In the genomic region with DNA sequence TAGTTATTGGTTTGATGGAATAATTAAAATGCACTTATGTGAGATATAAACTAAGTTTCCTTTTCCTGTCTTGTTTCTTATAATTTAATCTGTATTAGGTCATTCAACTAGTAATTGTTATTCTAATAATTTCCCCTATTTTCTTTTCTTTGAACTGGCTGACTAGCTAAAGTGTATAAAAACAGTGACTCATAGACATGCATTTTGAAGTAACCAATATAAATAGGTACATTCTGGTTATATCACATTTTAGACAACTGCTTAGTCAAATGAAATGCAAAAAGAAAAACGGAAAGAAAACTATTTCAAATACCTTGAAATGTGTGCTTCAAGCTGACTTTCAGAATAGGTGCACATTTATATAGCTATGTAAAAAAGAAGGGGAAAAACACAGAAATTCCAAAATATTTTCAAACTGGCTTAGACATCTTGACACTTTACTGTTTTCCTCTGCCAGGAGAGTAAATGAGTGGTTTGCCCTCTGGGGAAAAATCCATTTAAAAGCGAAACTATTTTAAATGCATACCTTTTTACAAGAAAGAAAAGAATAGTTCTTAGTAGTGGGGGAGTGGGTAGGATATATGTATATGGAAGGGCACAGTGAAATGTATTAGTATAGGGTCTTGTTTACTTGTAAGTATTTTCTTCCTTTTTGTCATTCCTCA, we compare ENCODE assay signal across 11 cellular contexts. TPM values are rescaled to one million over a fixed set of nuclear protein-coding genes. Genes with fewer than 3 reads are reported as not detected.
DNase-seq lines count a peak whose midpoint lies in the region; ATAC-seq and TF ChIP-seq lines count a peak whose summit lies in the region.
"Had no signal": no experiment of that assay in that cellular context is flagged by ENCODE, and none has a peak within 500 bp of the region (broad histone marks: within the 10 kb centered on the region; RNA-seq: fewer than 3 reads in every experiment).

No MANE protein-coding gene starts in this region.

- POLR2A ChIA-PET in HEK293 (lab: Yijun Ruan, JAX): no interaction called here

- H3K4me1 ChIP-seq in CD4-positive, CD25-positive, alpha-beta regulatory T cell (ENCODE audit: control insufficient read depth, insufficient read depth, low read length, poor library complexity, severe bottlenecking): no peaks in the 10 kb centered on the region
- peaks cover 8% of the 10 kb centered on the region for H3K4me1 ChIP-seq in HEK293 (ENCODE audit: control insufficient read depth, insufficient read depth, low read length)
- H3K4me1 ChIP-seq: heart right ventricle had no signal

- peaks cover 0 to 3% (median 0%) of the 10 kb centered on the region in 7 donors for H3K9me3 Mint-ChIP-seq in CD4-positive, CD25-positive, alpha-beta regulatory T cell
- no peaks in the 10 kb centered on the region for H3K9me3 Mint-ChIP-seq in activated T-helper 1 cell treated with anti-CD3 and anti-CD28 coated beads, Interleukin-12 subunit alpha, Interleukin-12 subunit beta, Interleukin-2, Interleukin-4 antibody, amounts not matched to agents 30 ng/mL and 10 ng/mL and 1 ng/mL, durations not matched to agents 14 hours and 24 hours and 36 hours
- H3K9me3 Mint-ChIP-seq: endodermal cell had no signal

- no peaks in the 10 kb centered on the region for H3K36me3 ChIP-seq in CD4-positive, CD25-positive, alpha-beta regulatory T cell (ENCODE audit: control insufficient read depth, insufficient read depth, low read length)
- H3K36me3 ChIP-seq in HEK293 (ENCODE audit: control insufficient read depth in 2 of 2, insufficient read depth in 1 of 2, low read length in 2 of 2): no peaks in the 10 kb centered on the region
- H3K36me3 ChIP-seq: heart right ventricle had no signal

- no peak for TF ChIP-seq CTCF in HEK293 (tag by site-specific recombination; IDR thresholded peaks at IDR 0.05)

- ATAC-seq in CD4-positive, CD25-positive, alpha-beta regulatory T cell (ENCODE audit: low read depth in 2 of 2): no peak
- ATAC-seq in HG03108 (IDR thresholded peaks at IDR 0.05; ENCODE audit: unreplicated experiment) (no peak), HG02588 (IDR thresholded peaks at IDR 0.05; ENCODE audit: unreplicated experiment) (no peak)
- ATAC-seq: heart right ventricle had no signal

- no peaks in the 10 kb centered on the region for H3K27me3 ChIP-seq in CD4-positive, CD25-positive, alpha-beta regulatory T cell (ENCODE audit: control insufficient read depth, insufficient read depth, low read length)
- H3K27me3 ChIP-seq: heart right ventricle had no signal

- H3K27ac Mint-ChIP-seq in CD4-positive, CD25-positive, alpha-beta regulatory T cell: peak overlapping the region in 2 of 3 donors; percentile 8 to 9
- H3K27ac Mint-ChIP-seq in activated T-helper 1 cell treated with anti-CD3 and anti-CD28 coated beads, Interleukin-12 subunit alpha, Interleukin-12 subunit beta, Interleukin-2, Interleukin-4 antibody, amounts not matched to agents 30 ng/mL and 10 ng/mL and 1 ng/mL, durations not matched to agents 14 hours and 24 hours and 36 hours: peak overlapping the region; percentile 14
- H3K27ac Mint-ChIP-seq: endodermal cell had no signal

- no peak overlapping the region for H3K27ac ChIP-seq in CD4-positive, CD25-positive, alpha-beta regulatory T cell (ENCODE audit: insufficient read depth, low read length, poor library complexity, severe bottlenecking)
- no peak overlapping the region for H3K27ac ChIP-seq in HEK293 (ENCODE audit: extremely low read depth, low read depth, low read length)
- H3K27ac ChIP-seq: heart right ventricle had no signal

- CTCF ChIA-PET in HEK293 (lab: Yijun Ruan, JAX): interaction anchor here (0.9 to 1.2 kb wide), 3 partner anchors 28 to 34 kb away, joined by 4 read pairs; a partner anchor contains a TSS

- peaks cover 0 to 14% (median 2%) of the 10 kb centered on the region in 4 donors for H3K4me1 Mint-ChIP-seq in CD4-positive, CD25-positive, alpha-beta regulatory T cell
- H3K4me1 Mint-ChIP-seq in activated T-helper 1 cell treated with anti-CD3 and anti-CD28 coated beads, Interleukin-12 subunit alpha, Interleukin-12 subunit beta, Interleukin-2, Interleukin-4 antibody, amounts not matched to agents 30 ng/mL and 10 ng/mL and 1 ng/mL, durations not matched to agents 14 hours and 24 hours and 36 hours (ENCODE audit: low read depth): peaks cover 36% of the 10 kb centered on the region
- H3K4me1 Mint-ChIP-seq: endodermal cell had no signal

- H3K27me3 Mint-ChIP-seq in CD4-positive, CD25-positive, alpha-beta regulatory T cell: no peaks in the 10 kb centered on the region
- no peaks in the 10 kb centered on the region for H3K27me3 Mint-ChIP-seq in activated T-helper 1 cell treated with anti-CD3 and anti-CD28 coated beads, Interleukin-12 subunit alpha, Interleukin-12 subunit beta, Interleukin-2, Interleukin-4 antibody, amounts not matched to agents 30 ng/mL and 10 ng/mL and 1 ng/mL, durations not matched to agents 14 hours and 24 hours and 36 hours (ENCODE audit: insufficient read depth)

- DNase-seq in CD4-positive, CD25-positive, alpha-beta regulatory T cell: no peak
- DNase-seq in activated T-helper 1 cell treated with anti-CD3 and anti-CD28 coated beads, Interleukin-12 subunit alpha, Interleukin-12 subunit beta, Interleukin-2, Interleukin-4 antibody, amounts not matched to agents 30 ng/mL and 10 ng/mL and 1 ng/mL, durations not matched to agents 14 hours and 24 hours and 36 hours (ENCODE audit: low spot score): no peak
- peak; percentile 15 for DNase-seq in iris pigment epithelial cell (ENCODE audit: low read depth)
- no peak for DNase-seq in ecto neural progenitor cell (ENCODE audit: low spot score)
- no peak for DNase-seq in stimulated activated CD4-positive, alpha-beta T cell treated with anti-CD3 and anti-CD28 coated beads, Interleukin-4, amount 100 ng/mL, for 1 hour
- DNase-seq: endodermal cell, heart right ventricle, nucleus accumbens had no signal

- H3K9me3 ChIP-seq in CD4-positive, CD25-positive, alpha-beta regulatory T cell (ENCODE audit: control insufficient read depth in 2 of 2, low read length in 2 of 2): no peaks in the 10 kb centered on the region
- H3K9me3 ChIP-seq in HEK293 (ENCODE audit: control insufficient read depth, insufficient read depth, low read depth, low read length): no peaks in the 10 kb centered on the region
- H3K9me3 ChIP-seq: heart right ventricle had no signal

- no peak overlapping the region for H3K4me3 ChIP-seq in CD4-positive, CD25-positive, alpha-beta regulatory T cell (ENCODE audit: low read depth, low read length)
- no peak overlapping the region for H3K4me3 ChIP-seq in HEK293 (ENCODE audit: low read depth, low read length)
- H3K4me3 ChIP-seq: heart right ventricle had no signal

- no peaks in the 10 kb centered on the region for H3K36me3 Mint-ChIP-seq in CD4-positive, CD25-positive, alpha-beta regulatory T cell
- peaks cover 4% of the 10 kb centered on the region for H3K36me3 Mint-ChIP-seq in activated T-helper 1 cell treated with anti-CD3 and anti-CD28 coated beads, Interleukin-12 subunit alpha, Interleukin-12 subunit beta, Interleukin-2, Interleukin-4 antibody, amounts not matched to agents 30 ng/mL and 10 ng/mL and 1 ng/mL, durations not matched to agents 14 hours and 24 hours and 36 hours (ENCODE audit: low read depth)

- intact Hi-C loops in activated T-helper 1 cell treated with anti-CD3 and anti-CD28 coated beads, Interleukin-12 subunit alpha, Interleukin-12 subunit beta, Interleukin-2, Interleukin-4 antibody, amounts not matched to agents 30 ng/mL and 10 ng/mL and 1 ng/mL, durations not matched to agents 14 hours and 24 hours and 36 hours (cut with micrococcal nuclease): no loop called here

- no peak overlapping the region for H3K4me3 Mint-ChIP-seq in CD4-positive, CD25-positive, alpha-beta regulatory T cell
- H3K4me3 Mint-ChIP-seq in activated T-helper 1 cell treated with anti-CD3 and anti-CD28 coated beads, Interleukin-12 subunit alpha, Interleukin-12 subunit beta, Interleukin-2, Interleukin-4 antibody, amounts not matched to agents 30 ng/mL and 10 ng/mL and 1 ng/mL, durations not matched to agents 14 hours and 24 hours and 36 hours: peak overlapping the region; percentile 24
- H3K4me3 Mint-ChIP-seq: endodermal cell had no signal

TF ChIP-seq in HEK293, 187 proteins besides CTCF, POLR2A, EP300 and RAD21 (continues in another document):
- TF ChIP-seq SCRT1 (tag by site-specific recombination; IDR thresholded peaks at IDR 0.05; ENCODE audit: borderline replicate concordance) (no peak), ZNF112 (tag by site-specific recombination; IDR thresholded peaks at IDR 0.05) (no peak), ZNF623 (tag by site-specific recombination; IDR thresholded peaks at IDR 0.05) (no peak), ZNF202 (tag by site-specific recombination; IDR thresholded peaks at IDR 0.05; ENCODE audit: borderline replicate concordance) (no peak)
- TF ChIP-seq, protein P1, sequence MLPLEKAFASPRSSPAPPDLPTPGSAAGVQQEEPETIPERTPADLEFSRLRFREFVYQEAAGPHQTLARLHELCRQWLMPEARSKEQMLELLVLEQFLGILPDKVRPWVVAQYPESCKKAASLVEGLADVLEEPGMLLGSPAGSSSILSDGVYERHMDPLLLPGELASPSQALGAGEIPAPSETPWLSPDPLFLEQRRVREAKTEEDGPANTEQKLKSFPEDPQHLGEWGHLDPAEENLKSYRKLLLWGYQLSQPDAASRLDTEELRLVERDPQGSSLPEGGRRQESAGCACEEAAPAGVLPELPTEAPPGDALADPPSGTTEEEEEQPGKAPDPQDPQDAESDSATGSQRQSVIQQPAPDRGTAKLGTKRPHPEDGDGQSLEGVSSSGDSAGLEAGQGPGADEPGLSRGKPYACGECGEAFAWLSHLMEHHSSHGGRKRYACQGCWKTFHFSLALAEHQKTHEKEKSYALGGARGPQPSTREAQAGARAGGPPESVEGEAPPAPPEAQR (tag by site-specific recombination; IDR thresholded peaks at IDR 0.05): no peak
- TF ChIP-seq, protein P2, sequence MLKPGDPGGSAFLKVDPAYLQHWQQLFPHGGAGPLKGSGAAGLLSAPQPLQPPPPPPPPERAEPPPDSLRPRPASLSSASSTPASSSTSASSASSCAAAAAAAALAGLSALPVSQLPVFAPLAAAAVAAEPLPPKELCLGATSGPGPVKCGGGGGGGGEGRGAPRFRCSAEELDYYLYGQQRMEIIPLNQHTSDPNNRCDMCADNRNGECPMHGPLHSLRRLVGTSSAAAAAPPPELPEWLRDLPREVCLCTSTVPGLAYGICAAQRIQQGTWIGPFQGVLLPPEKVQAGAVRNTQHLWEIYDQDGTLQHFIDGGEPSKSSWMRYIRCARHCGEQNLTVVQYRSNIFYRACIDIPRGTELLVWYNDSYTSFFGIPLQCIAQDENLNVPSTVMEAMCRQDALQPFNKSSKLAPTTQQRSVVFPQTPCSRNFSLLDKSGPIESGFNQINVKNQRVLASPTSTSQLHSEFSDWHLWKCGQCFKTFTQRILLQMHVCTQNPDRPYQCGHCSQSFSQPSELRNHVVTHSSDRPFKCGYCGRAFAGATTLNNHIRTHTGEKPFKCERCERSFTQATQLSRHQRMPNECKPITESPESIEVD (tag by site-specific recombination; IDR thresholded peaks at IDR 0.05): 0 out of 2 replicates have a peak, but pooled peaks have one; percentile 17

RNA-seq across cellular contexts. Expression of a gene that starts 28.3 kb away (rescaled TPM):
- 0.59 TPM for total RNA-seq in CD4-positive, CD25-positive, alpha-beta regulatory T cell
- polyA plus RNA-seq in CD4-positive, CD25-positive, alpha-beta regulatory T cell: 1 to 10 TPM in 3 of 4 donors, under 1 TPM in 1; 0.45 to 2.5 (median 2.1) TPM
- 11.2 and 12.6 TPM in 2 replicates for total RNA-seq in activated T-helper 1 cell treated with anti-CD3 and anti-CD28 coated beads, Interleukin-12 subunit alpha, Interleukin-12 subunit beta, Interleukin-2, Interleukin-4 antibody, amounts not matched to agents 30 ng/mL and 10 ng/mL and 1 ng/mL, durations not matched to agents 14 hours and 24 hours and 36 hours
